In genomic region chr11:93504110-93505095, GRCh38 we compare ENCODE assay signal across 21 cellular contexts. TPM values are rescaled to one million over a fixed set of nuclear protein-coding genes. Genes with fewer than 3 reads are reported as not detected.
DNase-seq lines count a peak whose midpoint lies in the region; ATAC-seq and TF ChIP-seq lines count a peak whose summit lies in the region.
"Had no signal": no experiment of that assay in that cellular context is flagged by ENCODE, and none has a peak within 500 bp of the region (broad histone marks: within the 10 kb centered on the region; RNA-seq: fewer than 3 reads in every experiment).

No MANE protein-coding gene starts in this region.

- DNase-seq in Caki2 (ENCODE audit: low read depth) (peak; percentile 9), NCI-H69 (lab: John Stamatoyannopoulos, UW) (peak; percentile 82), astrocyte of the hippocampus (ENCODE audit: low read depth, low spot score) (peak; percentile 44), upper lobe of right lung (no peak), NCI-H226 (no peak)
- DNase-seq in effector memory CD4-positive, alpha-beta T cell: no peak
- no peak for DNase-seq in stimulated activated CD4-positive, alpha-beta T cell treated with anti-CD3 and anti-CD28 coated beads, Interleukin-4, amount 100 ng/mL, for 1 hour
- DNase-seq: BE2C; CD4-positive, alpha-beta memory T cell; DMS 273 treated with DMSO at 0.1 percent for 48 hours; GOT3; KBM-7; NCI-H1105; NCI-H1930; NCI-H2171; NCI-H524; Right ventricle myocardium superior had no signal

- no peaks in the 10 kb centered on the region for H3K36me3 ChIP-seq in upper lobe of right lung
- no peaks in the 10 kb centered on the region for H3K36me3 ChIP-seq in effector memory CD4-positive, alpha-beta T cell (ENCODE audit: control insufficient read depth, insufficient read depth, low read length)

- ATAC-seq in upper lobe of right lung: no peak
- ATAC-seq: Panc1, SK-N-SH treated with all-trans-retinoic acid at 6 μM for 48 hours had no signal

- H3K4me3 ChIP-seq in upper lobe of right lung: no peak overlapping the region
- no peak overlapping the region for H3K4me3 ChIP-seq in effector memory CD4-positive, alpha-beta T cell (ENCODE audit: insufficient read depth, low read depth, low read length, poor library complexity, severe bottlenecking)

- TF ChIP-seq CTCF in 22Rv1 (IDR thresholded peaks at IDR 0.05) (no peak), upper lobe of right lung (IDR thresholded peaks at IDR 0.05) (no peak)

- intact Hi-C loops in upper lobe of right lung (cut with DNase I): no loop called here

- peak overlapping the region; percentile 86 for H3K27ac ChIP-seq in 22Rv1
- H3K27ac ChIP-seq in upper lobe of right lung: no peak overlapping the region
- no peak overlapping the region for H3K27ac ChIP-seq in effector memory CD4-positive, alpha-beta T cell (ENCODE audit: insufficient read depth, low read length, poor library complexity, severe bottlenecking)
- H3K27ac ChIP-seq: HL-60 had no signal

- H3K4me1 ChIP-seq in upper lobe of right lung: no peaks in the 10 kb centered on the region
- H3K4me1 ChIP-seq in effector memory CD4-positive, alpha-beta T cell (ENCODE audit: control insufficient read depth, insufficient read depth, low read length, poor library complexity, severe bottlenecking): no peaks in the 10 kb centered on the region

- H3K9me3 ChIP-seq in upper lobe of right lung: no peaks in the 10 kb centered on the region
- no peaks in the 10 kb centered on the region for H3K9me3 ChIP-seq in effector memory CD4-positive, alpha-beta T cell (ENCODE audit: control insufficient read depth, low read length)
- H3K9me3 ChIP-seq: BE2C had no signal

- no peaks in the 10 kb centered on the region for H3K27me3 ChIP-seq in upper lobe of right lung
- H3K27me3 ChIP-seq in effector memory CD4-positive, alpha-beta T cell (replicated peaks; ENCODE audit: control insufficient read depth, insufficient read depth, low read length, poor library complexity, severe bottlenecking): no peaks in the 10 kb centered on the region
- H3K27me3 ChIP-seq: BE2C had no signal

- in situ Hi-C loops in Caki2 (cut with HindIII; ENCODE audit: low pct_unique_long_range_greater_than_20kb, low sequenced_read_pairs): no loop called here

RNA-seq across cellular contexts. Expression of gene SMCO4, which starts 38.8 kb away (rescaled TPM):
- total RNA-seq in Caki2 (2014; rRNA removed; shearing (Covaris generic); ENCODE audit: low replicate concordance): 72.1 and 76.2 TPM in 2 replicates
- 55.7 TPM for total RNA-seq in upper lobe of right lung

Comparison
In these comparisons a context has a peak if more than half of its experiments do, and no peak if none do; other contexts are left out.
1. DNase-seq: peak in Caki2 (single experiment), NCI-H69 (single experiment) and astrocyte of the hippocampus (single experiment); none in upper lobe of right lung (single experiment), effector memory CD4-positive, alpha-beta T cell (0 of 3), NCI-H226 (single experiment) and stimulated activated CD4-positive, alpha-beta T cell treated with anti-CD3 and anti-CD28 coated beads, Interleukin-4, amount 100 ng/mL, for 1 hour (single experiment).